In the genomic region with DNA sequence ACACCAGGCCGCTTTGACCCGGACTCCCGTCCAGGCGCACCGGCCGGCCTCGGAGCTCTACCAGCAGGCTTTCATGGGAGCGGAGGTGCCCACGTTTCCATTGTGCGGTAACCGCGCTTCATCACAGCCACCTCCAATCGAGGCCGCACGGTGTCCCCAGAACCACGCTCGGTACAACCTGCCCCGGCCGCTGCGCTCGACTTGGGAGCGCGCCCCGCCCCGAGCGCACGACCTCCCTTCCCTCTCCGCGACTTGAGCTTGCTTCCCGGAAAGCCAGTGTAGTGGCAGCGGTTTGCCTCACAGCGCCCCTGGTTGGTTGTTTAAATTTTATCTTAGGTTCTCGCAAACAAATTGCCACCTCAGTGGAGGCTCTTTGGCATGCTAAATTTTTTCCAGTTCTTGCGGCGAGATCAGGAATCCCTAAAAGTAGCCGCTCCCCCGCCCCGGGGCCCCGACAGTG, we compare ENCODE assay signal across 8 cellular contexts. TPM values are rescaled to one million over a fixed set of nuclear protein-coding genes. Genes with fewer than 3 reads are reported as not detected.
DNase-seq lines count a peak whose midpoint lies in the region; ATAC-seq, FAIRE-seq and TF ChIP-seq lines count a peak whose summit lies in the region.

No MANE protein-coding gene starts in this region.

- ATAC-seq in GM19455 (IDR thresholded peaks at IDR 0.05; ENCODE audit: unreplicated experiment) (peak; percentile 49), HG03097 (IDR thresholded peaks at IDR 0.05; ENCODE audit: low FRiP score, unreplicated experiment) (no peak)

- intact Hi-C loops in dorsolateral prefrontal cortex (cut with DNase I) = loop anchor here (10.0 kb wide), 1 partner anchor 189 kb away; no protein-coding TSS in a partner anchor

- DNase-seq in DMS 273 (lab: John Stamatoyannopoulos, UW; ENCODE audit: unreplicated experiment) (peak; percentile 90), HTR-8/SVneo (ENCODE audit: insufficient read length, low spot score) (peak; percentile 60), SKM-1 treated with dmso at 0.1 percent for 144 hours (lab: John Stamatoyannopoulos, UW; ENCODE audit: unreplicated experiment) (peak; percentile 82), dorsolateral prefrontal cortex (peak in 6 of 10 donors; percentile 22 to 61 (median 50)), lung microvascular endothelial cell (ENCODE audit: low read depth in 2 of 2) (peak; percentile 28 to 73)
- peak; percentile 51 to 57 for DNase-seq in stimulated activated CD8-positive, alpha-beta memory T cell treated with anti-CD3 and anti-CD28 coated beads, Interleukin-2, amount 100 ng/mL, for 48 hours (ENCODE audit: low read depth in 2 of 2)

- TF ChIP-seq CTCF in dorsolateral prefrontal cortex (IDR thresholded peaks at IDR 0.05 in 54 of 56, conservative IDR thresholded peaks at IDR 0.05 in 2 of 56; ENCODE audit: low read depth in 1 of 56, partially characterized antibody in 56 of 56) = peak in 22 of 56 donors; percentile 6 to 37 (median 22)

- H3K4me3 ChIP-seq in dorsolateral prefrontal cortex = peak overlapping the region; percentile 28 to 69 (median 57)

- peak overlapping the region in 43 of 59 donors; percentile 8 to 84 (median 59) for H3K27ac ChIP-seq in dorsolateral prefrontal cortex

- FAIRE-seq in HTR-8/SVneo (lab: Jason Lieb, UNC) = peak; percentile 66

- peaks cover 0 to 65% (median 36%) of the 10 kb centered on the region in 45 donors for H3K27me3 ChIP-seq in dorsolateral prefrontal cortex

RNA-seq across cellular contexts. Expression of a gene that starts 0.3 kb away (rescaled TPM):
- 10 to 100 TPM in 71 of 120 experiments, 1 to 10 TPM in 49; 3.5 to 70.6 (median 10.8) TPM for total RNA-seq in dorsolateral prefrontal cortex
- 0.20 TPM in 1 of 2 replicates, not detected in the other for total RNA-seq in lung microvascular endothelial cell
